In the genomic region with DNA sequence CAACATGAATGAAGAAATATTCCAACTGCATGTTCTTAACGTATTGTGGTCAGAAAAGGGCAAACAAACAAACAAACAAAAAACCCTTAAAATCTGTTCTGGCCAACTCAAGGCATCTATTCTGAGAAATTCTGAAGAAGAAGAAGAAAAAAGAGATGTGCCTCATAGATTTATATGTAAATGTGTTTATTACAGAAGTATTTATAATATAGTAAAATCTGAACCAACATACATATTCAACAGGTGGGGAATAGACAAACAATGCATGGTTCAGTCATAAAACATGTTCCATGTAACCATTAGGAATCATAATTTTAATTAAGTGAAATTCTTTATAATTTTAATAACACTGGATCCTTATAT, we compare ENCODE assay signal across 8 cellular contexts.
DNase-seq lines count a peak whose midpoint lies in the region; ATAC-seq, FAIRE-seq and TF ChIP-seq lines count a peak whose summit lies in the region.

No MANE protein-coding gene starts in this region.

- H2AFZ ChIP-seq in KMS-11 (ENCODE audit: low read depth) (peak overlapping the region; percentile 36), neuron (ENCODE audit: low read depth, low read length) (peak overlapping the region; percentile 98)

- TF ChIP-seq CTCF in AG09309 (IDR thresholded peaks at IDR 0.05; ENCODE audit: control insufficient read depth, insufficient read depth, low read depth, low read length, missing control alignments) (no peak), KMS-11 (conservative IDR thresholded peaks at IDR 0.05; ENCODE audit: low read depth, low read length) (no peak)

- peaks cover 60% of the 10 kb centered on the region for H3K4me1 ChIP-seq in KMS-11 (ENCODE audit: low read depth, poor library complexity, severe bottlenecking)
- peaks cover 7% of the 10 kb centered on the region for H3K4me1 ChIP-seq in endocrine pancreas (ENCODE audit: control insufficient read depth, insufficient read depth, low read length)
- H3K4me1 ChIP-seq in neuron (ENCODE audit: insufficient read depth, low read length), result peaks cover 7% of the 10 kb centered on the region

- FAIRE-seq in HTR-8/SVneo (lab: Jason Lieb, UNC), result no peak

- H3K36me3 ChIP-seq in KMS-11 (ENCODE audit: insufficient read depth) (no peaks in the 10 kb centered on the region), endocrine pancreas (ENCODE audit: control insufficient read depth, insufficient read depth, low read length) (no peaks in the 10 kb centered on the region), neuron (ENCODE audit: insufficient read depth, low read length) (no peaks in the 10 kb centered on the region)

- H3K9ac ChIP-seq in KMS-11 (peak overlapping the region; percentile 79), endocrine pancreas (ENCODE audit: control insufficient read depth, insufficient read depth, low read length) (no peak overlapping the region)

- peak overlapping the region; percentile 86 for H3K27ac ChIP-seq in KMS-11

- H3K27me3 ChIP-seq in KMS-11 (ENCODE audit: insufficient read depth, low read depth) (no peaks in the 10 kb centered on the region), endocrine pancreas (ENCODE audit: control insufficient read depth, insufficient read depth, low read length) (no peaks in the 10 kb centered on the region), neuron (ENCODE audit: insufficient read depth, low read length) (no peaks in the 10 kb centered on the region)

- no peaks in the 10 kb centered on the region for H3K9me3 ChIP-seq in endocrine pancreas (ENCODE audit: control insufficient read depth, low read length)
- no peaks in the 10 kb centered on the region for H3K9me3 ChIP-seq in neuron (ENCODE audit: low read length)

- DNase-seq in AG09309 (ENCODE audit: low read depth), result no peak
- DNase-seq in GM19238 (ENCODE audit: insufficient read length, low spot score), result no peak
- DNase-seq in NCI-H146 (lab: John Stamatoyannopoulos, UW), result no peak
- DNase-seq in HTR-8/SVneo (ENCODE audit: insufficient read length, low spot score), result no peak

- ATAC-seq in GM21717 (IDR thresholded peaks at IDR 0.05; ENCODE audit: unreplicated experiment), result no peak

- H4K20me1 ChIP-seq in KMS-11 (ENCODE audit: insufficient read depth), result no peaks in the 10 kb centered on the region

- H3K4me3 ChIP-seq in AG09309 (ENCODE audit: control insufficient read depth, low read depth, low read length) (peak overlapping the region; percentile 74), KMS-11 (IDR thresholded peaks at IDR 0.05; ENCODE audit: insufficient read depth, low read depth, low read length) (peak overlapping the region; percentile 71), endocrine pancreas (ENCODE audit: control insufficient read depth, insufficient read depth, low read length) (peak overlapping the region; percentile 97), neuron (ENCODE audit: low read length) (peak overlapping the region; percentile 91)

- H3K4me2 ChIP-seq in KMS-11, result peak overlapping the region; percentile 97

- peaks cover 11% of the 10 kb centered on the region; the same call in 1 of the 2 replicates for H3K79me2 ChIP-seq in KMS-11 (ENCODE audit: insufficient read depth, low read depth)
